Comparison of ENCODE assay signal across 8 cellular contexts in the genomic region with DNA sequence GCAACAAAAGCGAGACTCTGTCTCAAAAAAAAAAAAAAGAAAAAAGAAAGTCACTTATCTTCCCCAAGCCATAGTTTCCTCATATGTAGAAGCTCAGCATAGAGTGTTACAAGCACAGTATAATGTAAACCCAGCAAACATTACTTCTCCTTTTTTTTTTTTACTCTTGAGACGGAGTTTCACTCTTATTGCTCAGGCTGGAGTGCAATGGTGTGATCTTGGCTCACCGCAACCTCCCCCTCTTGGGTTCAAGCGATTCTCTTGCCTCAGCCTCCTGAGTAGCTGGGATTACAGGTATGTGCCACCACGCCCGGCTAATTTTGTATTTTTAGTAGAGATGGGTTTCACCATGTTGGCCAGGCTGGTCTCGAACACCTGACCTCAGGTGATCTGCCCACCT. TPM values are rescaled to one million over a fixed set of nuclear protein-coding genes. Genes with fewer than 3 reads are reported as not detected.
A peak's percentile ranks its signal among the peaks of the same experiment; 100 is the strongest.
DNase-seq lines count a peak whose midpoint lies in the region; ATAC-seq, FAIRE-seq and TF ChIP-seq lines count a peak whose summit lies in the region.
"Not testable (repeated sequence)": the region's sequence is repeated elsewhere in the genome, so short reads cannot be mapped to it uniquely, and the experiment has no call there.

No MANE protein-coding gene starts in this region.

- peak overlapping the region; percentile 67 to 86 for H3K4me3 Mint-ChIP-seq in CD14-positive monocyte

- intact Hi-C loops in CD14-positive monocyte (cut with micrococcal nuclease); OCI-LY7 (cut with micrococcal nuclease; ENCODE audit: unreplicated experiment); GM12878 (cut with micrococcal nuclease; ENCODE audit: unreplicated experiment): not testable (repeated sequence)

- FAIRE-seq in GM12878 (lab: Jason Lieb, UNC) = peak; percentile 47

- H3K9me2 ChIP-seq in OCI-LY7 (ENCODE audit: insufficient read depth, low read length) = not testable (repeated sequence)

- 0% methylated on average over 7 of the region's 7 CpGs for WGBS in GM12878 (ENCODE audit: insufficient coverage, insufficient replicate concordance, low lambda C conversion rate, missing lambda C conversion rate)

- peak overlapping the region; percentile 94 to 99 (median 99) for H3K27ac Mint-ChIP-seq in CD14-positive monocyte

- H3K4me1 Mint-ChIP-seq in CD14-positive monocyte = peaks cover 39% of the 10 kb centered on the region

- H3K36me3 ChIP-seq in OCI-LY7 (ENCODE audit: insufficient read depth, low read length); GM12878 (ENCODE audit: control insufficient read depth in 2 of 2, insufficient read depth in 2 of 2, low read length in 1 of 2); neutrophil: not testable (repeated sequence)

- not testable (repeated sequence) for H3K27me3 Mint-ChIP-seq in CD14-positive monocyte (ENCODE audit: low read depth in 3 of 3)

- not testable (repeated sequence) for H3K36me3 Mint-ChIP-seq in CD14-positive monocyte

- H2AFZ ChIP-seq in OCI-LY7 (ENCODE audit: low read length); GM12878 (ENCODE audit: control insufficient read depth, low read depth, low read length): not testable (repeated sequence)

- not testable (repeated sequence) for TF ChIP-seq POLR2A in GM12878 (IDR thresholded peaks at IDR 0.05; ENCODE audit: low read depth, low read length)

- TF ChIP-seq EP300 in GM12878 (IDR thresholded peaks at IDR 0.05; ENCODE audit: borderline replicate concordance in 1 of 2, control insufficient read depth in 1 of 2, low read depth in 2 of 2, low read length in 2 of 2) = not testable (repeated sequence)

- H3K79me2 ChIP-seq in OCI-LY7 (ENCODE audit: insufficient read depth, low read depth, low read length); GM12878 (ENCODE audit: control insufficient read depth, insufficient read depth, low read length): not testable (repeated sequence)

- DNase-seq in CD14-positive monocyte (ENCODE audit: low spot score); GM12878 (ENCODE audit: low read depth, low spot score): not testable (repeated sequence)
- DNase-seq in KBM-7 (peak; percentile 87), OCI-LY7 (ENCODE audit: low spot score) (peak; percentile 44)

- not testable (repeated sequence) for TF ChIP-seq CTCF in CD14-positive monocyte (IDR thresholded peaks at IDR 0.05); OCI-LY7 (conservative IDR thresholded peaks at IDR 0.05; ENCODE audit: low read length); GM12878 (IDR thresholded peaks at IDR 0.05 in 2 of 3, conservative IDR thresholded peaks at IDR 0.05 in 1 of 3; ENCODE audit: control insufficient read depth in 2 of 3, extremely low read depth in 1 of 3, insufficient read depth in 1 of 3, low read depth in 3 of 3, low read length in 3 of 3); neutrophil (IDR thresholded peaks at IDR 0.05)

- H3K9me3 Mint-ChIP-seq in CD14-positive monocyte = not testable (repeated sequence)

- not testable (repeated sequence) for H3K27ac ChIP-seq in OCI-LY7 (ENCODE audit: low read depth, low read length, poor library complexity, severe bottlenecking)
- H3K27ac ChIP-seq in GM12878 (ENCODE audit: control insufficient read depth, insufficient read depth) = peak overlapping the region; percentile 38
- H3K27ac ChIP-seq in neutrophil = peak overlapping the region; percentile 82

- H3K4me1 ChIP-seq in OCI-LY7 (ENCODE audit: insufficient read depth, low read length, poor library complexity, severe bottlenecking) = peaks cover 38% of the 10 kb centered on the region
- peaks cover 41% of the 10 kb centered on the region for H3K4me1 ChIP-seq in GM12878 (ENCODE audit: control insufficient read depth, insufficient read depth, low read length)
- H3K4me1 ChIP-seq in neutrophil (ENCODE audit: control insufficient read depth in 1 of 2, insufficient read depth in 1 of 2, low read depth in 1 of 2, low read length in 1 of 2) = peaks cover 7 to 23% of the 10 kb centered on the region in 2 experiments

- not testable (repeated sequence) for TF ChIP-seq RAD21 in GM12878 (IDR thresholded peaks at IDR 0.05; ENCODE audit: insufficient read depth, low read depth, low read length)

- H3K27me3 ChIP-seq in GM12878 (replicated peaks in 1 of 2; ENCODE audit: control insufficient read depth in 2 of 2, insufficient read depth in 2 of 2, low read length in 1 of 2); neutrophil: not testable (repeated sequence)

- not testable (repeated sequence) for H3K9me3 ChIP-seq in OCI-LY7 (ENCODE audit: low read length); GM12878 (replicated peaks; ENCODE audit: control insufficient read depth, insufficient read depth, low read length); neutrophil

- POLR2A ChIA-PET in OCI-LY7 (lab: Charles Lee) (interaction anchor here (0.7 to 0.9 kb wide), 4 partner anchors 8 to 368 kb away, joined by 3 to 5 read pairs (median 3); no protein-coding TSS in a partner anchor), GM12878 (lab: Charles Lee) (interaction anchor here (0.6 to 6.4 kb wide), 16 partner anchors 13 to 160 kb away, joined by 3 to 72 read pairs (median 4); partner anchors contain the start of genes CLIC4 and SRRM1)

- RAD21 ChIA-PET in GM12878 (lab: Charles Lee; ENCODE audit: unreplicated experiment) = interaction anchor here (0.6 to 5.4 kb wide), 17 partner anchors 12 to 342 kb away, joined by 3 to 77 read pairs (median 6); partner anchors contain the start of gene CLIC4

- not testable (repeated sequence) for H3K9ac ChIP-seq in GM12878 (ENCODE audit: control insufficient read depth, insufficient read depth, low read length)

- BruUV-seq in OCI-LY7 (replicated peaks; lab: Mats Ljungman, UMichigan); GM12878 (replicated peaks; lab: Mats Ljungman, UMichigan): not testable (repeated sequence)

- CTCF ChIA-PET in OCI-LY7 (lab: Charles Lee; ENCODE audit: unreplicated experiment) = not testable (repeated sequence)
- CTCF ChIA-PET in GM12878 (lab: Yijun Ruan, JAX) = interaction anchor here (0.6 to 2.4 kb wide), 14 partner anchors 9 to 1714 kb away, joined by 3 to 24 read pairs (median 4); partner anchors contain the start of gene CLIC4

- in situ Hi-C loops in KBM-7 (cut with MboI; ENCODE audit: low pct_unique_long_range_greater_than_20kb, low sequenced_read_pairs); GM12878 (cut with MboI): not testable (repeated sequence)

- not testable (repeated sequence) for H3K4me3 ChIP-seq in OCI-LY7 (ENCODE audit: low read depth, low read length, poor library complexity, severe bottlenecking); GM12878
- H3K4me3 ChIP-seq in neutrophil (ENCODE audit: low read depth in 1 of 2, low read length in 1 of 2) = peak overlapping the region in 1 of 2 experiments; percentile 10

- not testable (repeated sequence) for H3K4me2 ChIP-seq in OCI-LY7 (ENCODE audit: low read length); GM12878 (ENCODE audit: control insufficient read depth, insufficient read depth)

- H4K20me1 ChIP-seq in OCI-LY7 (ENCODE audit: insufficient read depth, low read length); GM12878 (ENCODE audit: control insufficient read depth, insufficient read depth): not testable (repeated sequence)

- peak; percentile 69 for ATAC-seq in GM18868 (IDR thresholded peaks at IDR 0.05; ENCODE audit: unreplicated experiment)
- peak; percentile 59 for ATAC-seq in GM21526 (IDR thresholded peaks at IDR 0.05; ENCODE audit: low FRiP score, unreplicated experiment)
- peak; percentile 59 for ATAC-seq in HG02981 (IDR thresholded peaks at IDR 0.05; ENCODE audit: unreplicated experiment)
- ATAC-seq in GM12878 = peak; percentile 92

- SMC1A ChIA-PET in GM12878 (lab: Charles Lee; ENCODE audit: uncharacterized antibody, unreplicated experiment) = interaction anchor here (0.9 to 7.3 kb wide), 12 partner anchors 8 to 99 kb away, joined by 4 to 49 read pairs (median 7); partner anchors contain the start of gene CLIC4

TF ChIP-seq in GM12878, 131 proteins besides CTCF, POLR2A, EP300 and RAD21 (continues in another document):
- TF ChIP-seq KDM1A (IDR thresholded peaks at IDR 0.05; ENCODE audit: borderline replicate concordance) (peak; percentile 32; the same call in 1 of the 2 replicates), IKZF2 (IDR thresholded peaks at IDR 0.05) (peak; percentile 59 to 84; a peak in 3 of 4 replicates), DPF2 (IDR thresholded peaks at IDR 0.05) (peak; percentile 58; the same call in 1 of the 2 replicates), BHLHE40 (IDR thresholded peaks at IDR 0.05; ENCODE audit: borderline replicate concordance in 1 of 2, low read depth in 2 of 2, low read length in 1 of 2) (peak in 1 of 2 experiments; percentile 25; a peak in 1 of 4 replicates)

RNA-seq across cellular contexts. Expression of gene CLIC4, which starts 11.9 kb away (rescaled TPM):
- 10 to 100 TPM; 24.6 to 38.1 TPM for polyA plus RNA-seq in CD14-positive monocyte
- 35.5 and 35.7 TPM in 2 replicates for total RNA-seq in OCI-LY7 (2014; rRNA removed; shearing (Covaris generic))
- 113 and 116 TPM in 2 replicates for total RNA-seq in OCI-LY7 (2022)
- 47.2 and 52.6 TPM in 2 replicates for total RNA-seq in GM12878 (2013; cell fraction: nucleolus; rRNA removed)
- total RNA-seq in GM12878 (2014; rRNA removed) = 58.7 and 75.0 TPM in 2 replicates
- total RNA-seq in GM12878 (2014; rRNA removed; fragmentation: Illumina TruSeq; extraction: Trizol) = 79.4 and 81.4 TPM in 2 replicates
- total RNA-seq in GM12878 (2021) = 107 and 112 TPM in 2 replicates
- polyA plus RNA-seq in GM12878 (2011; ENCODE audit: low read depth) = 17.7 TPM
- 50.2 and 59.5 TPM in 2 replicates for polyA plus RNA-seq in GM12878 (2011; rRNA removed)
- polyA plus RNA-seq in GM12878 (2011; cell fraction: cytosol; rRNA removed) = 24.1 and 32.8 TPM in 2 replicates
- 18.8 and 20.0 TPM in 2 replicates for polyA plus RNA-seq in GM12878 (2011; cell fraction: nucleus; rRNA removed)
- 35.1 and 43.5 TPM in 2 replicates for polyA plus RNA-seq in GM12878 (2012)
- polyA plus RNA-seq in GM12878 (2014; fragmentation: Illumina TruSeq; extraction: Trizol) = 92.6 and 119 TPM in 2 replicates
- polyA plus RNA-seq in GM12878 (2014; fragmentation: Nextera tagmentation; extraction: Ambion mirVana) = 10 to 100 TPM; 20.4 to 26.5 TPM
- 44.1 and 59.9 TPM in 2 replicates for polyA plus RNA-seq in GM12878 (2014; rRNA removed)
- polyA plus RNA-seq in GM12878 (2016; fragmentation: Nextera tagmentation; extraction: Ambion mirVana) = 100 to 1,000 TPM in 1 of 2 experiments, 10 to 100 TPM in 1; 97.9 to 102 TPM
- polyA minus RNA-seq in GM12878 (2011; rRNA and poly(A)+ RNA removed) = 17.1 and 23.8 TPM in 2 replicates
- polyA minus RNA-seq in GM12878 (2011; cell fraction: cytosol; rRNA and poly(A)+ RNA removed) = 18.4 and 21.4 TPM in 2 replicates
- 10.4 and 16.9 TPM in 2 replicates for polyA minus RNA-seq in GM12878 (2011; cell fraction: nucleus; rRNA and poly(A)+ RNA removed)
